24 cellular contexts compared by ENCODE assay signal in the genomic region with DNA sequence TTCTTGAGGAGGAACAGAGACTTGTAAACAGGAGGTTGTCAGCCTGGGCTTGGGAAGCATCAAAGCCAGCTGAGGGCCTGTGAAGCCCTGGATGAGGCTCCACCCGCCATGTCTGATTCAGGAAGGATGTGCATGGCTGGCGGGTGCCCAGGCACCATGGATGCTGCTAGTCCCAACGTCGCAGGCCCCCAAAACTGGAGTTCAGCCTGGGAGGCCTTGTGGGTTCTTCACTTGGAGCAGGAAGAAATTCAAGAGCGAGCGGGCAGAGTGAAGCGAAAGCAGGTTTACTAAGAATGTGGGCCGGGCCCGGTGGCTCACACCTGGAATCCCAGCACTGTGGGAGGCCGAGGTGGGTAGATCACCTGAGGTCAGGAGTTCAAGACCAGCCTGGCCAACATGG. TPM values are rescaled to one million over a fixed set of nuclear protein-coding genes. Genes with fewer than 3 reads are reported as not detected.
DNase-seq lines count a peak whose midpoint lies in the region; ATAC-seq, FAIRE-seq and TF ChIP-seq lines count a peak whose summit lies in the region.
"Had no signal": no experiment of that assay in that cellular context is flagged by ENCODE, and none has a peak within 500 bp of the region (broad histone marks: within the 10 kb centered on the region; RNA-seq: fewer than 3 reads in every experiment).

No MANE protein-coding gene starts in this region.

- CTCF ChIA-PET in AG04450 (lab: Charles Lee) = interaction anchor here (0.8 to 1.7 kb wide), 3 partner anchors 60 to 206 kb away, joined by 3 to 7 read pairs (median 5); no protein-coding TSS in a partner anchor

- H3K27me3 ChIP-seq in AG04450 (ENCODE audit: control insufficient read depth, insufficient read depth, low read length) (peaks cover 4% of the 10 kb centered on the region), neural progenitor cell (no peaks in the 10 kb centered on the region)

- H3K9me3 ChIP-seq in AG04450 (ENCODE audit: control insufficient read depth, insufficient read depth, low read length) = peaks cover 16% of the 10 kb centered on the region
- H3K9me3 ChIP-seq in neural progenitor cell (ENCODE audit: low read depth) = no peaks in the 10 kb centered on the region

- POLR2A ChIA-PET in AG04450 (lab: Yijun Ruan, JAX) = interaction anchor here (1.2 to 2.5 kb wide), 8 partner anchors 12 to 81 kb away, joined by 3 to 36 read pairs (median 5); a partner anchor contains a TSS

- no peak overlapping the region for H3K4me2 ChIP-seq in neural progenitor cell

- no peaks in the 10 kb centered on the region for H3K4me1 ChIP-seq in neural progenitor cell

- peaks cover 38% of the 10 kb centered on the region for H3K9me3 Mint-ChIP-seq in neural progenitor cell
- H3K9me3 Mint-ChIP-seq: CD8-positive, alpha-beta T cell had no signal

- H3K9ac ChIP-seq in neural progenitor cell = no peak overlapping the region

- no peaks in the 10 kb centered on the region for H3K4me1 Mint-ChIP-seq in neural progenitor cell

- H4K20me1 ChIP-seq in neural progenitor cell (ENCODE audit: low read depth) = no peaks in the 10 kb centered on the region

- H3K36me3 Mint-ChIP-seq in neural progenitor cell = peaks cover 3% of the 10 kb centered on the region
- H3K36me3 Mint-ChIP-seq: CD8-positive, alpha-beta T cell had no signal

- no peak for ATAC-seq in GM19397 (IDR thresholded peaks at IDR 0.05; ENCODE audit: unreplicated experiment)
- ATAC-seq: CD8-positive, alpha-beta T cell; HCT116; HepG2 had no signal

- H3K4me3 ChIP-seq in AG04450 (ENCODE audit: low read depth, low read length) (no peak overlapping the region), neural progenitor cell (no peak overlapping the region)

- no peaks in the 10 kb centered on the region for H3K36me3 ChIP-seq in neural progenitor cell

- H3K27me3 Mint-ChIP-seq in neural progenitor cell (ENCODE audit: insufficient read depth, low read depth) = peaks cover 2% of the 10 kb centered on the region

- H3K79me2 ChIP-seq in neural progenitor cell (ENCODE audit: low read depth) = no peaks in the 10 kb centered on the region

- H2AFZ ChIP-seq in neural progenitor cell (replicated peaks) = no peak overlapping the region

- H3K27ac Mint-ChIP-seq in neural progenitor cell = no peak overlapping the region
- H3K27ac Mint-ChIP-seq: CD8-positive, alpha-beta T cell had no signal

- TF ChIP-seq CTCF in AG04450 (IDR thresholded peaks at IDR 0.05; ENCODE audit: low read depth, low read length) (no peak), neural progenitor cell (IDR thresholded peaks at IDR 0.05) (no peak)

- DNase-seq in AG04450 (ENCODE audit: low read depth, low spot score) (no peak), RPMI7951 (ENCODE audit: low read depth) (peak; percentile 48), islet precursor cell (peak; percentile 28), neural progenitor cell (ENCODE audit: low spot score) (no peak), DMS 273 treated with DMSO at 0.1 percent for 48 hours (lab: John Stamatoyannopoulos, UW) (no peak), GM19239 (ENCODE audit: insufficient read length, low spot score) (no peak), Kasumi-1 (lab: John Stamatoyannopoulos, UW) (no peak)
- DNase-seq: DMS53; GF-D8; KBM-7; NCI-H1092; NCI-H1436 treated with DMSO at 0.1 percent for 48 hours; NCI-H2029 treated with DMSO at 0.1 percent for 48 hours; NCI-H345; NCI-H524; NCI-H774; NK-92 treated with Interleukin-12 subunit alpha and Interleukin-12 subunit beta, amount 100 ng/mL, for 24 hours had no signal

- no peak for FAIRE-seq in GM19239 (lab: Jason Lieb, UNC)
- FAIRE-seq: A204.1, H1, HepG2 had no signal

- H3K27ac ChIP-seq in AG04450 (ENCODE audit: low read depth, low read length) = peak overlapping the region; percentile 43
- no peak overlapping the region for H3K27ac ChIP-seq in neural progenitor cell
- H3K27ac ChIP-seq: HL-60 had no signal

- no peaks in the 10 kb centered on the region for H3F3A ChIP-seq in neural progenitor cell (ENCODE audit: low read depth)

- H3K4me3 Mint-ChIP-seq in neural progenitor cell = peak overlapping the region; percentile 48
- H3K4me3 Mint-ChIP-seq: CD8-positive, alpha-beta T cell had no signal

RNA-seq across cellular contexts. Expression of a gene that starts 12.1 kb away (rescaled TPM):
- polyA plus RNA-seq in AG04450 (2011; rRNA removed) = 271 and 329 TPM in 2 replicates
- 255 and 307 TPM in 2 replicates for polyA minus RNA-seq in AG04450 (2011; rRNA and poly(A)+ RNA removed)
- total RNA-seq in RPMI7951 (2014; rRNA removed; shearing (Covaris generic)) = 272 and 304 TPM in 2 replicates
- total RNA-seq in neural progenitor cell (ENCODE audit: low replicate concordance) = 118 and 128 TPM in 2 replicates
- total RNA-seq: HepG2 had no signal
- polyA plus RNA-seq: HepG2 had no signal

Comparison
In these comparisons a context has a peak if more than half of its experiments do, and no peak if none do; other contexts are left out.
1. DNase-seq: peak in RPMI7951 (single experiment) and islet precursor cell (single experiment); none in AG04450 (single experiment), neural progenitor cell (single experiment), DMS 273 treated with DMSO at 0.1 percent for 48 hours (single experiment), GM19239 (single experiment) and Kasumi-1 (0 of 2).